Comparison of ENCODE assay signal across 24 cellular contexts in genomic region chr17:71437176-71437575, GRCh38.
DNase-seq lines count a peak whose midpoint lies in the region; ATAC-seq and TF ChIP-seq lines count a peak whose summit lies in the region.
"Had no signal": no experiment of that assay in that cellular context is flagged by ENCODE, and none has a peak within 500 bp of the region (broad histone marks: within the 10 kb centered on the region; RNA-seq: fewer than 3 reads in every experiment).

No MANE protein-coding gene starts in this region.

- H2AFZ ChIP-seq in OCI-LY7 (ENCODE audit: low read length): peak overlapping the region; percentile 65; the same call in 1 of the 2 replicates
- H2AFZ ChIP-seq: GM23248, PC-9 had no signal

- no TSS peak for BruUV-seq in OCI-LY7 (replicated peaks; lab: Mats Ljungman, UMichigan)

- H3K9me3 ChIP-seq in OCI-LY7 (ENCODE audit: low read length): no peaks in the 10 kb centered on the region; the same call in 1 of the 2 replicates
- H3K9me3 ChIP-seq: Caco-2, SJSA1 had no signal

- H3K4me2 ChIP-seq in OCI-LY7 (ENCODE audit: low read length): no peak overlapping the region
- H3K4me2 ChIP-seq: PC-9 had no signal

- no peaks in the 10 kb centered on the region for H3K36me3 ChIP-seq in OCI-LY7 (ENCODE audit: insufficient read depth, low read length)
- H3K36me3 ChIP-seq: SJSA1 had no signal

- intact Hi-C loops in OCI-LY7 (cut with micrococcal nuclease; ENCODE audit: unreplicated experiment): no loop called here
- intact Hi-C loops in left cardiac atrium (cut with DNase I): no loop called here
- intact Hi-C loops in cardiac septum (cut with DNase I): no loop called here

- H3K79me2 ChIP-seq in OCI-LY7 (ENCODE audit: insufficient read depth, low read depth, low read length): no peaks in the 10 kb centered on the region

- POLR2A ChIA-PET in OCI-LY7 (lab: Charles Lee): no interaction called here

- no peaks in the 10 kb centered on the region for H3K9me2 ChIP-seq in OCI-LY7 (ENCODE audit: insufficient read depth, low read length)

- no peaks in the 10 kb centered on the region for H4K20me1 ChIP-seq in OCI-LY7 (ENCODE audit: insufficient read depth, low read length)

- CTCF ChIA-PET in OCI-LY7 (lab: Charles Lee; ENCODE audit: unreplicated experiment): no interaction called here

- H3K4me3 ChIP-seq in OCI-LY7 (ENCODE audit: low read depth, low read length, poor library complexity, severe bottlenecking) (no peak overlapping the region), astrocyte of the cerebellum (ENCODE audit: low read depth, low read length) (no peak overlapping the region), fibroblast of the aortic adventitia (ENCODE audit: low read depth, low read length) (no peak overlapping the region)
- H3K4me3 ChIP-seq: GM23248, K562, PC-9, SJSA1 had no signal

- TF ChIP-seq CTCF in OCI-LY7 (conservative IDR thresholded peaks at IDR 0.05; ENCODE audit: low read length): no peak
- TF ChIP-seq CTCF in astrocyte of the cerebellum (IDR thresholded peaks at IDR 0.05; ENCODE audit: low read depth, low read length, missing control alignments): no peak
- no peak for TF ChIP-seq CTCF in fibroblast of the aortic adventitia (IDR thresholded peaks at IDR 0.05; ENCODE audit: insufficient read depth, low read length)

- ATAC-seq in left cardiac atrium (no peak), GM21723 (IDR thresholded peaks at IDR 0.05; ENCODE audit: unreplicated experiment) (no peak)
- ATAC-seq: CD8-positive, alpha-beta T cell; HepG2; K562 had no signal

- no peak overlapping the region for H3K27ac ChIP-seq in OCI-LY7 (ENCODE audit: low read depth, low read length, poor library complexity, severe bottlenecking)
- H3K27ac ChIP-seq: C4-2B, GM23248, PC-9 had no signal

- peaks cover 8% of the 10 kb centered on the region for H3K4me1 ChIP-seq in OCI-LY7 (ENCODE audit: insufficient read depth, low read length, poor library complexity, severe bottlenecking)

- DNase-seq in OCI-LY7 (ENCODE audit: low spot score): no peak
- DNase-seq in astrocyte of the cerebellum (ENCODE audit: low read depth): peak; percentile 12
- peak; percentile 10 for DNase-seq in fibroblast of the aortic adventitia (ENCODE audit: low read depth)
- DNase-seq in stromal cell of bone marrow (ENCODE audit: low read depth): peak; percentile 11
- DNase-seq in left cardiac atrium: no peak
- no peak for DNase-seq in cardiac septum (ENCODE audit: low spot score)
- DNase-seq: Caco-2; CD8-positive, alpha-beta T cell; DMS79 treated with DMSO at 0.1 percent for 48 hours; GM23248; H7; Kasumi-1; MM.1S; NCI-H2029; NCI-H446; NCI-H524 treated with DMSO at 0.1 percent for 48 hours; NCI-H774; PC-9; Right ventricle myocardium superior had no signal

- in situ Hi-C loops in astrocyte of the cerebellum (cut with HindIII; ENCODE audit: low sequenced_read_pairs): loop anchor here (25.0 kb wide), 1 partner anchor 675 kb away; no protein-coding TSS in a partner anchor

Comparison
In these comparisons a context has a peak if more than half of its experiments do, and no peak if none do; other contexts are left out.
1. DNase-seq: peak in astrocyte of the cerebellum (single experiment), fibroblast of the aortic adventitia (single experiment) and stromal cell of bone marrow (single experiment); none in OCI-LY7 (single experiment), left cardiac atrium (single experiment) and cardiac septum (single experiment).